25 cellular contexts compared by ENCODE assay signal in the genomic region with DNA sequence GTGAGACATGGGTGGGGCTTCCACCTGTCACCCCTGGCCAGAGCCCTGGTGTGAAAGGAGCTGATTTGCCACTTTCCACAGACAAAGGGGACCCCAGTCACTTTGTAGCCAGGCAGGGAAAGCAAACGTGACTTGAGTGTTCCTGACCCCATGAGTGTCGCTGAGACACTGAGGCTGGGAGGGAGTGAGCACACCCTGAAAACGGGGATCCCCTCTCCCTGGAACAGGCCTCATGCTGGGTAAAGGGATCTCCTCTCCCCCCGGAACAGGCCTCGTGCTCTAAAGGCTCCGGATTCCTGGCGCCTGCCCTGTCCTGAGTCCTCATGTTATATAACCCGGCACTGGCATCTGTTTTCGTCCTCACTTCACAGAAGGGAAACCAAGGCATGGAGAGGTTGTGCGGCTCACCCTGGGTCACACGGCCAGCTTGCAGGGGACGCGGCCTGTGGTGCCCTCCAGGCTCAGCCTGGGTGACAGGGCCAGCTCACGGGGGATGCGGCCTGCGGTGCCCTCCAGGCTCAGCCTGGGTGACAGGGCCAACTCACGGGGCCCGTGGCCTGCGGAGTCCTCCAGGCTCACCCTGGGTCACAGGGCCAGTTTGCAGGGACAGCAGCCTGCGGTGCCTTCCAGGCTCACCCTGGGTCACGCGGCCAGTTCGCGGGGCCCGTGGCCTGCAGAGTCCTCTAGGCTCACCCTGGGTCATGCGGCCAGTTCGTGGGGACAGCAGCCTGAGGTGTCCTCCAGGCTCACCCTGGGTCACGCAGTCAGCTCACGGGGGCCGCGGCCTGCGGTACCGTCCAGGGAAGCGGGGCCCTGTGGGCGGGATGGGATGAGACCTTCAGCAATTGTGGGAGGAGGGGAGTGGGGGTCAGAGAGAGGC.
DNase-seq lines count a peak whose midpoint lies in the region; ATAC-seq, FAIRE-seq and TF ChIP-seq lines count a peak whose summit lies in the region.
"Had no signal": no experiment of that assay in that cellular context is flagged by ENCODE, and none has a peak within 500 bp of the region (broad histone marks: within the 10 kb centered on the region; RNA-seq: fewer than 3 reads in every experiment).

No MANE protein-coding gene starts in this region.

- no peaks in the 10 kb centered on the region for H3K9me1 ChIP-seq in IMR-90 (ENCODE audit: insufficient read depth, low read length)

- H3K18ac ChIP-seq in IMR-90 (ENCODE audit: low read depth, low read length), result no peak overlapping the region

- no peak overlapping the region for H2BK20ac ChIP-seq in IMR-90 (ENCODE audit: low read depth, low read length)

- TF ChIP-seq POLR2A in IMR-90 (IDR thresholded peaks at IDR 0.05; ENCODE audit: low read depth, low read length), result no peak

- TF ChIP-seq RAD21 in IMR-90 (IDR thresholded peaks at IDR 0.05; ENCODE audit: low read length), result no peak

- H4K91ac ChIP-seq in IMR-90 (ENCODE audit: insufficient read depth, low read depth, low read length), result no peak overlapping the region

- peaks cover 12% of the 10 kb centered on the region for H3K9me3 ChIP-seq in IMR-90 (ENCODE audit: control insufficient read depth, insufficient read depth, low read length)
- no peaks in the 10 kb centered on the region for H3K9me3 ChIP-seq in hepatocyte (ENCODE audit: low read depth)
- H3K9me3 ChIP-seq in small intestine (ENCODE audit: control insufficient read depth, low read depth), result no peaks in the 10 kb centered on the region
- H3K9me3 ChIP-seq: neutrophil had no signal

- H2AK5ac ChIP-seq in IMR-90 (ENCODE audit: low read depth, low read length), result no peak overlapping the region

- H3K9ac ChIP-seq in IMR-90 (ENCODE audit: low read depth, low read length), result no peak overlapping the region

- H3K79me2 ChIP-seq in hepatocyte, result no peaks in the 10 kb centered on the region

- H3K4me3 Mint-ChIP-seq in CD14-positive monocyte, result no peak overlapping the region
- H3K4me3 Mint-ChIP-seq: activated CD4-positive, alpha-beta T cell treated with anti-CD3 and anti-CD28 coated beads for 36 hours; activated T-cell treated with anti-CD3 and anti-CD28 coated beads, Interleukin-2, amount 50 U/mL, for 4 hours had no signal

- dilution Hi-C loops in IMR-90 (cut with HindIII; ENCODE audit: low sequenced_read_pairs, unreplicated experiment), result no loop called here

- H2AFZ ChIP-seq in IMR-90 (replicated peaks; ENCODE audit: low read length, poor library complexity), result peak overlapping the region; percentile 32
- no peak overlapping the region for H2AFZ ChIP-seq in hepatocyte

- intact Hi-C loops in CD14-positive monocyte (cut with micrococcal nuclease) (no loop called here), IMR-90 (cut with micrococcal nuclease) (no loop called here), posterior cingulate gyrus (cut with DNase I) (no loop called here)

- POLR2A ChIA-PET in IMR-90 (lab: Charles Lee; ENCODE audit: unreplicated experiment), result no interaction called here

- no peak overlapping the region for H3K56ac ChIP-seq in IMR-90 (ENCODE audit: extremely low read depth, insufficient read depth, low read length)

- no peak overlapping the region for H2AK9ac ChIP-seq in IMR-90 (replicated peaks; ENCODE audit: low read depth, low read length, poor library complexity)

- H3K36me3 Mint-ChIP-seq in CD14-positive monocyte, result no peaks in the 10 kb centered on the region

- H3K27ac ChIP-seq in IMR-90 (ENCODE audit: insufficient read depth, low read length) (no peak overlapping the region), hepatocyte (no peak overlapping the region), small intestine (ENCODE audit: low read depth in 1 of 2, low read length in 1 of 2) (no peak overlapping the region)
- H3K27ac ChIP-seq: body of pancreas, neutrophil, SK-N-MC had no signal

- BruUV-seq in IMR-90 (replicated peaks; lab: Mats Ljungman, UMichigan), result no TSS peak

- H3K4me3 ChIP-seq in IMR-90 (ENCODE audit: insufficient read depth, low read depth, low read length) (no peak overlapping the region), hepatocyte (no peak overlapping the region), small intestine (ENCODE audit: low read depth in 1 of 2, low read length in 2 of 2) (no peak overlapping the region)
- H3K4me3 ChIP-seq: body of pancreas, SK-N-MC had no signal

- H3K36me3 ChIP-seq in IMR-90 (ENCODE audit: control insufficient read depth, insufficient read depth, low read length), result no peaks in the 10 kb centered on the region
- no peaks in the 10 kb centered on the region for H3K36me3 ChIP-seq in hepatocyte (replicated peaks; ENCODE audit: insufficient read depth, low read depth)
- H3K36me3 ChIP-seq in small intestine (ENCODE audit: control insufficient read depth in 2 of 2, insufficient read depth in 2 of 2, low read length in 2 of 2), result no peaks in the 10 kb centered on the region
- H3K36me3 ChIP-seq: neutrophil had no signal

- in situ Hi-C loops in IMR-90 (cut with MboI; ENCODE audit: low sequenced_read_pairs), result no loop called here

- H2BK120ac ChIP-seq in IMR-90 (ENCODE audit: low read depth, low read length), result no peak overlapping the region

- no peak overlapping the region for H2BK5ac ChIP-seq in IMR-90 (ENCODE audit: low read depth, low read length, poor library complexity, severe bottlenecking)

- no peaks in the 10 kb centered on the region for H3K79me1 ChIP-seq in IMR-90 (ENCODE audit: low read depth in 1 of 2, low read length in 2 of 2)

- peaks cover 13 to 35% (median 15%) of the 10 kb centered on the region in 7 donors for H3K9me3 Mint-ChIP-seq in CD14-positive monocyte

- DNase-seq in CD14-positive monocyte (ENCODE audit: low spot score) (peak; percentile 40), IMR-90 (no peak), iPS-NIHi11 (ENCODE audit: low spot score) (peak; percentile 6), posterior cingulate gyrus (peak in 6 of 10 donors; percentile 3 to 80 (median 16)), anterior cingulate cortex (lab: John Stamatoyannopoulos, UW) (no peak), islet precursor cell (no peak), hepatocyte (ENCODE audit: low spot score) (no peak), small intestine (no peak)
- DNase-seq: activated CD4-positive, alpha-beta T cell treated with anti-CD3 and anti-CD28 coated beads for 36 hours; activated gamma-delta T cell treated with Interleukin-2 at 50 U/mL for 16 hours; activated T-cell treated with anti-CD3 and anti-CD28 coated beads, Interleukin-2, amount 50 U/mL, for 4 hours; C1 segment of cervical spinal cord; cerebellar nuclear complex; DMS79; GDM1; NCI-H1436 treated with DMSO at 0.1 percent for 48 hours; NCI-H345; RPMI8226 had no signal

- no peak overlapping the region for H3K14ac ChIP-seq in IMR-90 (replicated peaks; ENCODE audit: low read depth, low read length)

- no peak overlapping the region for H2BK15ac ChIP-seq in IMR-90 (ENCODE audit: low read depth, low read length)

- no peak for TF ChIP-seq CTCF in CD14-positive monocyte (IDR thresholded peaks at IDR 0.05)
- no peak for TF ChIP-seq CTCF in IMR-90 (conservative IDR thresholded peaks at IDR 0.05; ENCODE audit: low read depth, low read length)
- no peak for TF ChIP-seq CTCF in hepatocyte (IDR thresholded peaks at IDR 0.05; ENCODE audit: poor library complexity)

- no peaks in the 10 kb centered on the region for H3K4me1 ChIP-seq in IMR-90 (ENCODE audit: control insufficient read depth, insufficient read depth, low read length)
- H3K4me1 ChIP-seq in hepatocyte (ENCODE audit: insufficient read depth), result no peaks in the 10 kb centered on the region
- no peaks in the 10 kb centered on the region for H3K4me1 ChIP-seq in small intestine (ENCODE audit: control insufficient read depth in 2 of 2, insufficient read depth in 1 of 2, low read depth in 1 of 2, low read length in 1 of 2)
- H3K4me1 ChIP-seq: body of pancreas, Caco-2 had no signal

- H3K4me2 ChIP-seq in IMR-90 (ENCODE audit: low read depth, low read length) (no peak overlapping the region), hepatocyte (no peak overlapping the region)

- no peak overlapping the region for H3K23ac ChIP-seq in IMR-90 (ENCODE audit: low read depth, low read length)

- 56% methylated on average over 9 of the region's 35 CpGs; no CpG with 5 or more reads in 1 of the 2 experiments for WGBS in IMR-90 (ENCODE audit: extremely low coverage in 2 of 2, insufficient read length in 1 of 2), 2 experiments
- WGBS in hepatocyte (ENCODE audit: low lambda C conversion rate, missing lambda C conversion rate), result 96% methylated on average over 35 of the region's 35 CpGs
- WGBS in small intestine, 3 donors, result 93 to 95% (median 94%) methylated on average over 34 to 35 of the region's 35 CpGs

- no peaks in the 10 kb centered on the region for H4K20me1 ChIP-seq in IMR-90 (ENCODE audit: insufficient read depth, low read length)
- no peaks in the 10 kb centered on the region for H4K20me1 ChIP-seq in hepatocyte (ENCODE audit: insufficient read depth, poor library complexity, severe bottlenecking)

- no peaks in the 10 kb centered on the region for H3K9me2 ChIP-seq in hepatocyte (replicated peaks; ENCODE audit: insufficient read depth)

- peaks cover 19% of the 10 kb centered on the region; the same call in 1 of the 2 replicates for H3K27me3 ChIP-seq in IMR-90 (ENCODE audit: control insufficient read depth, insufficient read depth, low read length)
- H3K27me3 ChIP-seq in hepatocyte, result no peaks in the 10 kb centered on the region
- no peaks in the 10 kb centered on the region for H3K27me3 ChIP-seq in small intestine (ENCODE audit: control insufficient read depth in 2 of 2, insufficient read depth in 2 of 2, low read length in 2 of 2)
- H3K27me3 ChIP-seq: body of pancreas, neutrophil had no signal

- H3K4me1 Mint-ChIP-seq in CD14-positive monocyte, result no peaks in the 10 kb centered on the region
- H3K4me1 Mint-ChIP-seq: activated CD4-positive, alpha-beta T cell treated with anti-CD3 and anti-CD28 coated beads for 36 hours had no signal

- no peak overlapping the region for H3K4ac ChIP-seq in IMR-90 (ENCODE audit: low read depth, low read length)

- CTCF ChIA-PET in IMR-90 (lab: Yijun Ruan, JAX), result no interaction called here

- H3K27me3 Mint-ChIP-seq in CD14-positive monocyte (ENCODE audit: low read depth in 3 of 3), result peaks cover 0 to 3% (median 2%) of the 10 kb centered on the region in 3 donors
- H3K27me3 Mint-ChIP-seq: activated CD4-positive, alpha-beta T cell treated with anti-CD3 and anti-CD28 coated beads for 36 hours had no signal

- no peak overlapping the region for H4K5ac ChIP-seq in IMR-90 (ENCODE audit: low read depth, low read length)

- no peak for FAIRE-seq in small intestine (lab: Jason Lieb, UNC)
- FAIRE-seq: endothelial cell of umbilical vein, H54, keratinocyte had no signal

- H3K27ac Mint-ChIP-seq in CD14-positive monocyte, result no peak overlapping the region
- H3K27ac Mint-ChIP-seq: activated CD4-positive, alpha-beta T cell treated with anti-CD3 and anti-CD28 coated beads for 36 hours had no signal

- no peak for ATAC-seq in IMR-90 (ENCODE audit: low read depth)
- ATAC-seq: activated CD4-positive, alpha-beta T cell treated with anti-CD3 and anti-CD28 coated beads for 36 hours; activated T-cell treated with anti-CD3 and anti-CD28 coated beads, Interleukin-2, amount 50 U/mL, for 4 hours; body of pancreas had no signal

- H4K8ac ChIP-seq in IMR-90 (ENCODE audit: low read depth in 2 of 2, low read length in 2 of 2), result no peak overlapping the region

TF ChIP-seq in IMR-90, 13 proteins besides CTCF, POLR2A, EP300 and RAD21 (continues in another document):
- no peak for TF ChIP-seq NFE2L2 (IDR thresholded peaks at IDR 0.05; ENCODE audit: low read depth, low read length)
- TF ChIP-seq CHD1 (IDR thresholded peaks at IDR 0.05; ENCODE audit: low read depth, low read length), result no peak
- no peak for TF ChIP-seq CEBPB (IDR thresholded peaks at IDR 0.05; ENCODE audit: low read depth, low read length)

Comparison
In these comparisons a context has a peak if more than half of its experiments do, and no peak if none do; other contexts are left out.
1. DNase-seq: peak in CD14-positive monocyte (single experiment), iPS-NIHi11 (single experiment) and posterior cingulate gyrus (6 of 10); none in IMR-90 (single experiment), anterior cingulate cortex (0 of 58), islet precursor cell (single experiment), hepatocyte (single experiment) and small intestine (single experiment).